Comparison of ENCODE assay signal across 8 cellular contexts in the genomic region with DNA sequence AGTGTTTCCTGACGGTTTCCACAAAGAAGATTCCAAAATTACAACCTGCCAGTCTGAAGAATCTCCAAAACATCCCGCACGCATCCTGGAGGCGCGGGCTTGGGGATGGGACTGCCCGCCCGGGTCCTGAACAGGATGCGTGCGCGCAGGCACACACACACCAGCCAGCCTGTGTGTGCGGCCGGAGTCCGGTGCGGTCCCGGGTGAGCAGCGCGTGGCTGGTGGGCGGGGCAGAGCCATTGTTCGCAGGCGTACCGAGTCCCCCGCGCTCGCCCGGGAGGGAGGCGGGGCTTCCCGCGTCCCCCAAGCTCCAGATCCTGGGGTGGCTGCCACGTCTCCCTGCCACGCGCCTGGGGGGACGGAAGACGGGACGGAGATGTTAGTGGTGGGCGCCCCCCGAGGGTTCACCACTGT. TPM values are rescaled to one million over a fixed set of nuclear protein-coding genes. Genes with fewer than 3 reads are reported as not detected.
DNase-seq lines count a peak whose midpoint lies in the region; ATAC-seq and TF ChIP-seq lines count a peak whose summit lies in the region.

No MANE protein-coding gene starts in this region.

- peak overlapping the region; percentile 96 for H3K4me3 Mint-ChIP-seq in activated CD4-positive, alpha-beta memory T cell treated with anti-CD3 and anti-CD28 coated beads, Interleukin-2, amount 10 ng/mL, durations not matched to agents 7 days and 5 days
- peak overlapping the region; percentile 77 to 83 for H3K4me3 Mint-ChIP-seq in effector memory CD8-positive, alpha-beta T cell

- H3K23ac ChIP-seq in mesenchymal stem cell (ENCODE audit: low read length in 2 of 2) = no peak overlapping the region

- H2AK5ac ChIP-seq in mesenchymal stem cell (ENCODE audit: low read length, severe bottlenecking) = no peak overlapping the region

- H3K9me3 ChIP-seq in mesenchymal stem cell (ENCODE audit: control insufficient read depth, low read length) = no peaks in the 10 kb centered on the region

- POLR2A ChIA-PET in activated CD4-positive, alpha-beta memory T cell treated with anti-CD3 and anti-CD28 coated beads, Interleukin-2, amount 10 ng/mL, durations not matched to agents 7 days and 5 days (lab: Charles Lee) = interaction anchor here (0.9 to 6.9 kb wide), 13 partner anchors 17 to 188 kb away, joined by 3 to 105 read pairs (median 3); no protein-coding TSS in a partner anchor

- H3K4ac ChIP-seq in mesenchymal stem cell (ENCODE audit: low read depth in 1 of 2, low read length in 2 of 2) = peak overlapping the region; percentile 80 to 87

- H3K14ac ChIP-seq in mesenchymal stem cell (ENCODE audit: low read length in 2 of 2) = peak overlapping the region in 1 of 2 experiments; percentile 26

- H3K79me1 ChIP-seq in mesenchymal stem cell (replicated peaks; ENCODE audit: low read length, poor library complexity, severe bottlenecking) = peaks cover 20% of the 10 kb centered on the region

- peaks cover 24% of the 10 kb centered on the region for H3K4me1 ChIP-seq in mesenchymal stem cell (ENCODE audit: control insufficient read depth, insufficient read depth, low read depth, low read length)

- peak overlapping the region; percentile 74 for H3K27ac Mint-ChIP-seq in activated CD4-positive, alpha-beta memory T cell treated with anti-CD3 and anti-CD28 coated beads, Interleukin-2, amount 10 ng/mL, durations not matched to agents 7 days and 5 days
- H3K27ac Mint-ChIP-seq in effector memory CD8-positive, alpha-beta T cell = peak overlapping the region; percentile 41 to 67

- no peak for TF ChIP-seq POLR2A in GM18505 (IDR thresholded peaks at IDR 0.05; ENCODE audit: borderline replicate concordance, extremely low read depth, insufficient read depth, insufficient read length)

- H3K4me2 ChIP-seq in mesenchymal stem cell (ENCODE audit: low read length, poor library complexity, severe bottlenecking) = peak overlapping the region; percentile 91

- peak; percentile 63 for ATAC-seq in GM18505 (IDR thresholded peaks at IDR 0.05; ENCODE audit: unreplicated experiment)
- ATAC-seq in HG02973 (IDR thresholded peaks at IDR 0.05; ENCODE audit: unreplicated experiment) = peak; percentile 42
- ATAC-seq in effector memory CD8-positive, alpha-beta T cell (replicated peaks) = peak; percentile 51

- peak; percentile 60 for DNase-seq in A172 (ENCODE audit: low spot score)
- peak; percentile 86 for DNase-seq in NCI-H2227 (lab: John Stamatoyannopoulos, UW; ENCODE audit: unreplicated experiment)
- peak; percentile 83 for DNase-seq in activated CD4-positive, alpha-beta memory T cell treated with anti-CD3 and anti-CD28 coated beads, Interleukin-2, amount 10 ng/mL, durations not matched to agents 7 days and 5 days
- DNase-seq in effector memory CD8-positive, alpha-beta T cell = peak; percentile 35 to 44 (median 43)
- peak; percentile 92 for DNase-seq in mesenchymal stem cell
- peak; percentile 45 for DNase-seq in stimulated activated CD8-positive, alpha-beta memory T cell treated with anti-CD3 and anti-CD28 coated beads, Interleukin-12 subunit alpha, Interleukin-12 subunit beta, amount 100 ng/mL, for 4 hours (ENCODE audit: low read depth)

- peak overlapping the region; percentile 88 to 93 for H3K4me3 ChIP-seq in mesenchymal stem cell (ENCODE audit: insufficient read depth in 1 of 2, low read depth in 1 of 2, low read length in 2 of 2)

- H3K9me3 Mint-ChIP-seq in activated CD4-positive, alpha-beta memory T cell treated with anti-CD3 and anti-CD28 coated beads, Interleukin-2, amount 10 ng/mL, durations not matched to agents 7 days and 5 days = no peaks in the 10 kb centered on the region
- H3K9me3 Mint-ChIP-seq in effector memory CD8-positive, alpha-beta T cell = no peaks in the 10 kb centered on the region

- H2AFZ ChIP-seq in mesenchymal stem cell (ENCODE audit: low read depth, low read length) = no peak overlapping the region

- H3K4me1 Mint-ChIP-seq in activated CD4-positive, alpha-beta memory T cell treated with anti-CD3 and anti-CD28 coated beads, Interleukin-2, amount 10 ng/mL, durations not matched to agents 7 days and 5 days = peaks cover 59% of the 10 kb centered on the region
- H3K4me1 Mint-ChIP-seq in effector memory CD8-positive, alpha-beta T cell (ENCODE audit: low read depth in 2 of 2) = peaks cover 27 to 33% of the 10 kb centered on the region in 2 donors

- peak overlapping the region; percentile 37 to 41 for H2BK12ac ChIP-seq in mesenchymal stem cell (ENCODE audit: low read length in 2 of 2)

- peak overlapping the region; percentile 88 for H3K9ac ChIP-seq in mesenchymal stem cell (ENCODE audit: low read length)

- peak overlapping the region; percentile 83 to 97 for H3K18ac ChIP-seq in mesenchymal stem cell (ENCODE audit: low read depth in 1 of 2, low read length in 2 of 2)

- H2BK120ac ChIP-seq in mesenchymal stem cell (ENCODE audit: low read depth, low read length) = peak overlapping the region; percentile 98

- H3K27me3 Mint-ChIP-seq in activated CD4-positive, alpha-beta memory T cell treated with anti-CD3 and anti-CD28 coated beads, Interleukin-2, amount 10 ng/mL, durations not matched to agents 7 days and 5 days = no peaks in the 10 kb centered on the region
- H3K27me3 Mint-ChIP-seq in effector memory CD8-positive, alpha-beta T cell = no peaks in the 10 kb centered on the region

- H3K27me3 ChIP-seq in mesenchymal stem cell (ENCODE audit: control insufficient read depth in 1 of 2, insufficient read depth in 1 of 2, low read length in 2 of 2) = no peaks in the 10 kb centered on the region

- peak overlapping the region; percentile 51 for H4K8ac ChIP-seq in mesenchymal stem cell (ENCODE audit: low read length)

- peak overlapping the region; percentile 58 for H2BK5ac ChIP-seq in mesenchymal stem cell (ENCODE audit: low read depth, low read length, poor library complexity, severe bottlenecking)

- peaks cover 17 to 34% of the 10 kb centered on the region in 2 experiments for H3K36me3 ChIP-seq in mesenchymal stem cell (ENCODE audit: control insufficient read depth in 1 of 2, insufficient read depth in 2 of 2, low read depth in 1 of 2, low read length in 2 of 2)

- peak overlapping the region; percentile 95 for H4K91ac ChIP-seq in mesenchymal stem cell (ENCODE audit: low read length)

- peaks cover 41% of the 10 kb centered on the region for H3K36me3 Mint-ChIP-seq in activated CD4-positive, alpha-beta memory T cell treated with anti-CD3 and anti-CD28 coated beads, Interleukin-2, amount 10 ng/mL, durations not matched to agents 7 days and 5 days (ENCODE audit: low read depth)
- no peaks in the 10 kb centered on the region for H3K36me3 Mint-ChIP-seq in effector memory CD8-positive, alpha-beta T cell (ENCODE audit: insufficient read depth)

- CTCF ChIA-PET in activated CD4-positive, alpha-beta memory T cell treated with anti-CD3 and anti-CD28 coated beads, Interleukin-2, amount 10 ng/mL, durations not matched to agents 7 days and 5 days (lab: Charles Lee) = interaction anchor here (0.8 to 17.3 kb wide), 10 partner anchors 8 to 650 kb away, joined by 3 to 220 read pairs (median 6); a partner anchor contains a TSS

- peak overlapping the region; percentile 55 for H3K27ac ChIP-seq in mesenchymal stem cell (ENCODE audit: low read length, poor library complexity, severe bottlenecking)

- H2BK15ac ChIP-seq in mesenchymal stem cell (ENCODE audit: low read depth, poor library complexity, severe bottlenecking) = peak overlapping the region; percentile 70

- under 1% methylated on average over 23 of the region's 36 CpGs for WGBS in mesenchymal stem cell

RNA-seq across cellular contexts. Expression of a gene that starts 0.7 kb away (rescaled TPM):
- total RNA-seq in A172 (2014; rRNA removed; shearing (Covaris generic)) = 249 and 398 TPM in 2 replicates
- 100 to 1,000 TPM; 198 to 202 TPM for total RNA-seq in activated CD4-positive, alpha-beta memory T cell treated with anti-CD3 and anti-CD28 coated beads, Interleukin-2, amount 10 ng/mL, durations not matched to agents 7 days and 5 days
- polyA plus RNA-seq in mesenchymal stem cell (2013, experiment 1 of 2) = 787 TPM
- polyA plus RNA-seq in mesenchymal stem cell (2013, experiment 2 of 2) = 779 TPM

RNA-seq across cellular contexts. Expression of a gene that starts 16.3 kb away (rescaled TPM):
- not detected in 2 replicates for total RNA-seq in A172 (2014; rRNA removed; shearing (Covaris generic))
- under 1 TPM in 1 of 2 experiments, not detected in 1; 0.18 TPM for total RNA-seq in activated CD4-positive, alpha-beta memory T cell treated with anti-CD3 and anti-CD28 coated beads, Interleukin-2, amount 10 ng/mL, durations not matched to agents 7 days and 5 days
- 0.01 TPM for polyA plus RNA-seq in mesenchymal stem cell (2013, experiment 1 of 2)
- polyA plus RNA-seq in mesenchymal stem cell (2013, experiment 2 of 2) = not detected

RNA-seq across cellular contexts. Expression of a gene that starts 59.9 kb away (rescaled TPM):
- 113 and 127 TPM in 2 replicates for total RNA-seq in A172 (2014; rRNA removed; shearing (Covaris generic))
- 10 to 100 TPM; 47.5 to 48.8 TPM for total RNA-seq in activated CD4-positive, alpha-beta memory T cell treated with anti-CD3 and anti-CD28 coated beads, Interleukin-2, amount 10 ng/mL, durations not matched to agents 7 days and 5 days
- 64.5 TPM for polyA plus RNA-seq in mesenchymal stem cell (2013, experiment 1 of 2)
- polyA plus RNA-seq in mesenchymal stem cell (2013, experiment 2 of 2) = 69.0 TPM

Comparison
In these comparisons a context has a peak if more than half of its experiments do, and no peak if none do; other contexts are left out.
1. Peak in every context shown above with its lines: DNase-seq, ATAC-seq, H3K4me3 ChIP-seq and H3K27ac ChIP-seq.